In genomic region chr5:172133359-172134029, GRCh38 we compare ENCODE assay signal across 9 cellular contexts. TPM values are rescaled to one million over a fixed set of nuclear protein-coding genes. Genes with fewer than 3 reads are reported as not detected.
DNase-seq lines count a peak whose midpoint lies in the region; ATAC-seq and TF ChIP-seq lines count a peak whose summit lies in the region.
"Had no signal": no experiment of that assay in that cellular context is flagged by ENCODE, and none has a peak within 500 bp of the region (broad histone marks: within the 10 kb centered on the region; RNA-seq: fewer than 3 reads in every experiment).

No MANE protein-coding gene starts in this region.

- peak overlapping the region in 1 of 2 donors; percentile 48 for H3K27ac ChIP-seq in right atrium auricular region
- H3K27ac ChIP-seq: C4-2B had no signal

- H3K4me1 ChIP-seq in right atrium auricular region = peaks cover 0 to 7% of the 10 kb centered on the region in 2 donors

- peak overlapping the region; percentile 66 for H3K4me3 Mint-ChIP-seq in activated T-cell treated with anti-CD3 and anti-CD28 coated beads, Interleukin-2, amount 50 U/mL, for 4 hours

- peaks cover 68% of the 10 kb centered on the region for H3K4me1 Mint-ChIP-seq in activated T-cell treated with anti-CD3 and anti-CD28 coated beads, Interleukin-2, amount 50 U/mL, for 4 hours (ENCODE audit: low read depth)

- no peaks in the 10 kb centered on the region for H3K27me3 Mint-ChIP-seq in activated T-cell treated with anti-CD3 and anti-CD28 coated beads, Interleukin-2, amount 50 U/mL, for 4 hours (ENCODE audit: low read depth)

- peak; percentile 99 for ATAC-seq in activated T-cell treated with anti-CD3 and anti-CD28 coated beads, Interleukin-2, amount 50 U/mL, for 4 hours
- no peak for ATAC-seq in GM18907 (IDR thresholded peaks at IDR 0.05; ENCODE audit: unreplicated experiment)

- H3K27me3 ChIP-seq in right atrium auricular region = no peaks in the 10 kb centered on the region

- no peaks in the 10 kb centered on the region for H3K9me3 Mint-ChIP-seq in activated T-cell treated with anti-CD3 and anti-CD28 coated beads, Interleukin-2, amount 50 U/mL, for 4 hours

- H3K4me3 ChIP-seq in right atrium auricular region = no peak overlapping the region

- no peak for TF ChIP-seq CTCF in right atrium auricular region (IDR thresholded peaks at IDR 0.05)

- H3K9me3 ChIP-seq in right atrium auricular region = peaks cover 0 to 5% of the 10 kb centered on the region in 2 donors

- H3K36me3 ChIP-seq in right atrium auricular region = no peaks in the 10 kb centered on the region

- DNase-seq in activated gamma-delta T cell treated with Interleukin-2 at 50 U/mL for 16 hours (peak; percentile 23), activated gamma-delta T cell (lab: John Stamatoyannopoulos, UW) (no peak), right atrium auricular region (ENCODE audit: low spot score) (peak; percentile 84), NCI-H69 (lab: John Stamatoyannopoulos, UW) (no peak), NCI-H82 treated with DMSO at 0.1 percent for 48 hours (lab: John Stamatoyannopoulos, UW; ENCODE audit: unreplicated experiment) (no peak)
- peak; percentile 53 for DNase-seq in activated T-cell treated with anti-CD3 and anti-CD28 coated beads, Interleukin-2, amount 50 U/mL, for 4 hours
- DNase-seq in stimulated activated CD4-positive, alpha-beta T cell treated with anti-CD3 and anti-CD28 coated beads, TNF-alpha, amount 100 ng/mL, for 48 hours (ENCODE audit: low read depth in 3 of 3) = peak; percentile 46 to 61 (median 48)

- peaks cover 23% of the 10 kb centered on the region for H3K36me3 Mint-ChIP-seq in activated T-cell treated with anti-CD3 and anti-CD28 coated beads, Interleukin-2, amount 50 U/mL, for 4 hours (ENCODE audit: insufficient read depth)

RNA-seq across cellular contexts. Expression of gene STK10, which starts 54.5 kb away (rescaled TPM):
- total RNA-seq in activated T-cell treated with anti-CD3 and anti-CD28 coated beads, Interleukin-2, amount 50 U/mL, for 4 hours = 10 to 100 TPM; 62.1 to 79.0 (median 72.6) TPM
- 10 to 100 TPM in 1 of 2 donors, 1 to 10 TPM in 1; 6.9 to 10.8 TPM for total RNA-seq in right atrium auricular region

Comparison
In these comparisons a context has a peak if more than half of its experiments do, and no peak if none do; other contexts are left out.
1. DNase-seq: peak in activated gamma-delta T cell treated with Interleukin-2 at 50 U/mL for 16 hours (single experiment), activated T-cell treated with anti-CD3 and anti-CD28 coated beads, Interleukin-2, amount 50 U/mL, for 4 hours (single experiment), right atrium auricular region (single experiment) and stimulated activated CD4-positive, alpha-beta T cell treated with anti-CD3 and anti-CD28 coated beads, TNF-alpha, amount 100 ng/mL, for 48 hours (3 of 3); none in activated gamma-delta T cell (single experiment), NCI-H69 (single experiment) and NCI-H82 treated with DMSO at 0.1 percent for 48 hours (single experiment).
2. RNA of gene STK10, which starts 54.5 kb away (total RNA-seq): 62.1 to 79.0 TPM in activated T-cell treated with anti-CD3 and anti-CD28 coated beads, Interleukin-2, amount 50 U/mL, for 4 hours; 6.9 to 10.8 TPM in right atrium auricular region; every median in the first group is over 4 times any median in the second.